Comparison of ENCODE assay signal across 8 cellular contexts in genomic region chr19:41795031-41795461, GRCh38. TPM values are rescaled to one million over a fixed set of nuclear protein-coding genes. Genes with fewer than 3 reads are reported as not detected.
DNase-seq lines count a peak whose midpoint lies in the region; ATAC-seq and TF ChIP-seq lines count a peak whose summit lies in the region.

No MANE protein-coding gene starts in this region.

- no peak overlapping the region for H3K27ac ChIP-seq in OCI-LY7 (ENCODE audit: low read depth, low read length, poor library complexity, severe bottlenecking)

- no TSS peak for BruUV-seq in OCI-LY7 (replicated peaks; lab: Mats Ljungman, UMichigan)

- TF ChIP-seq CTCF in OCI-LY7 (conservative IDR thresholded peaks at IDR 0.05; ENCODE audit: low read length) (peak; percentile 94), glutamatergic neuron (IDR thresholded peaks at IDR 0.05; ENCODE audit: partially characterized antibody, unreplicated experiment) (peak; percentile 90), retinal pigment epithelial cell (conservative IDR thresholded peaks at IDR 0.05; ENCODE audit: low read depth, low read length) (peak; percentile 84)

- no peak overlapping the region for H2AFZ ChIP-seq in OCI-LY7 (ENCODE audit: low read length)

- H3K9me3 Mint-ChIP-seq in glutamatergic neuron (ENCODE audit: unreplicated experiment) = peaks cover 2% of the 10 kb centered on the region

- H3K36me3 ChIP-seq in OCI-LY7 (ENCODE audit: insufficient read depth, low read length) = no peaks in the 10 kb centered on the region

- H3K27me3 Mint-ChIP-seq in glutamatergic neuron (ENCODE audit: unreplicated experiment) = peaks cover 8% of the 10 kb centered on the region

- no peak overlapping the region for H3K4me3 ChIP-seq in OCI-LY7 (ENCODE audit: low read depth, low read length, poor library complexity, severe bottlenecking)
- no peak overlapping the region for H3K4me3 ChIP-seq in retinal pigment epithelial cell (ENCODE audit: low read length)

- intact Hi-C loops in OCI-LY7 (cut with micrococcal nuclease; ENCODE audit: unreplicated experiment) = loop anchor here (10.0 kb wide), 1 partner anchor 160 kb away; the partner anchor contains the start of gene RABAC1

- no peaks in the 10 kb centered on the region for H4K20me1 ChIP-seq in OCI-LY7 (ENCODE audit: insufficient read depth, low read length)

- DNase-seq in DMS153 treated with DMSO at 0.1 percent for 48 hours (lab: John Stamatoyannopoulos, UW; ENCODE audit: unreplicated experiment) (peak; percentile 66), KG1 (lab: John Stamatoyannopoulos, UW) (peak; percentile 14), OCI-LY7 (ENCODE audit: low spot score) (peak; percentile 73), activated T-helper 1 cell treated with Interleukin-2 at 50 U/mL for 16 hours (ENCODE audit: low read depth) (peak; percentile 21), glutamatergic neuron (peak; percentile 66), retinal pigment epithelial cell (ENCODE audit: low read depth) (no peak), NCI-H128 (lab: John Stamatoyannopoulos, UW; ENCODE audit: unreplicated experiment) (no peak)

- no peak for ATAC-seq in HG02759 (IDR thresholded peaks at IDR 0.05; ENCODE audit: unreplicated experiment)

- H3K9me3 ChIP-seq in OCI-LY7 (ENCODE audit: low read length) = no peaks in the 10 kb centered on the region

- H3K4me1 ChIP-seq in OCI-LY7 (ENCODE audit: insufficient read depth, low read length, poor library complexity, severe bottlenecking) = peaks cover 16% of the 10 kb centered on the region

- H3K27ac Mint-ChIP-seq in glutamatergic neuron (ENCODE audit: unreplicated experiment) = peak overlapping the region; percentile 80

- no peak overlapping the region for H3K4me3 Mint-ChIP-seq in glutamatergic neuron (ENCODE audit: unreplicated experiment)

- H3K4me2 ChIP-seq in OCI-LY7 (ENCODE audit: low read length) = no peak overlapping the region

- H3K36me3 Mint-ChIP-seq in glutamatergic neuron (ENCODE audit: unreplicated experiment) = no peaks in the 10 kb centered on the region

- CTCF ChIA-PET in OCI-LY7 (lab: Charles Lee; ENCODE audit: unreplicated experiment) = no interaction called here

- peaks cover 5% of the 10 kb centered on the region for H3K4me1 Mint-ChIP-seq in glutamatergic neuron (ENCODE audit: low read depth, unreplicated experiment)

- H3K9me2 ChIP-seq in OCI-LY7 (ENCODE audit: insufficient read depth, low read length) = no peaks in the 10 kb centered on the region

- POLR2A ChIA-PET in OCI-LY7 (lab: Charles Lee) = interaction anchor here (0.6 to 1.2 kb wide), 4 partner anchors 9 to 16 kb away, joined by 3 to 7 read pairs (median 3); no protein-coding TSS in a partner anchor

- no peaks in the 10 kb centered on the region for H3K79me2 ChIP-seq in OCI-LY7 (ENCODE audit: insufficient read depth, low read depth, low read length)

RNA-seq across cellular contexts. Expression of gene CEACAM3, which starts 1.3 kb away (rescaled TPM):
- not detected in 2 replicates for total RNA-seq in OCI-LY7 (2014; rRNA removed; shearing (Covaris generic))
- total RNA-seq in OCI-LY7 (2022) (not detected in 2 replicates), glutamatergic neuron (ENCODE audit: unreplicated experiment) (not detected)

RNA-seq across cellular contexts. Expression of gene CEACAM6, which starts 39.7 kb away (rescaled TPM):
- total RNA-seq in OCI-LY7 (2014; rRNA removed; shearing (Covaris generic)) = not detected in 2 replicates
- not detected in 2 replicates for total RNA-seq in OCI-LY7 (2022)
- total RNA-seq in glutamatergic neuron (ENCODE audit: unreplicated experiment) = 0.20 TPM

RNA-seq across cellular contexts. Expression of gene LYPD4, which starts 49.4 kb away (rescaled TPM):
- not detected in 2 replicates for total RNA-seq in OCI-LY7 (2014; rRNA removed; shearing (Covaris generic))
- total RNA-seq in OCI-LY7 (2022) (not detected in 2 replicates), glutamatergic neuron (ENCODE audit: unreplicated experiment) (not detected)

RNA-seq across cellular contexts. Expression of gene DMRTC2, which starts 49.8 kb away (rescaled TPM):
- total RNA-seq in OCI-LY7 (2014; rRNA removed; shearing (Covaris generic)) = not detected in 2 replicates
- total RNA-seq in OCI-LY7 (2022) = not detected in 2 replicates
- total RNA-seq in glutamatergic neuron (ENCODE audit: unreplicated experiment) = not detected

Comparison
In these comparisons a context has a peak if more than half of its experiments do, and no peak if none do; other contexts are left out.
1. DNase-seq: peak in DMS153 treated with DMSO at 0.1 percent for 48 hours (single experiment), KG1 (single experiment), OCI-LY7 (single experiment), activated T-helper 1 cell treated with Interleukin-2 at 50 U/mL for 16 hours (single experiment) and glutamatergic neuron (single experiment); none in retinal pigment epithelial cell (single experiment) and NCI-H128 (single experiment).
2. Peak in every context shown above with its lines, with median percentiles within 50 percentile points of each other: CTCF ChIP-seq.